Comparison of ENCODE assay signal across 21 cellular contexts in genomic region chrX:48711162-48711928, GRCh38. TPM values are rescaled to one million over a fixed set of nuclear protein-coding genes. Genes with fewer than 3 reads are reported as not detected.
A peak's percentile ranks its signal among the peaks of the same experiment; 100 is the strongest.
DNase-seq lines count a peak whose midpoint lies in the region; ATAC-seq and TF ChIP-seq lines count a peak whose summit lies in the region.
"Had no signal": no experiment of that assay in that cellular context is flagged by ENCODE, and none has a peak within 500 bp of the region (broad histone marks: within the 10 kb centered on the region; RNA-seq: fewer than 3 reads in every experiment).

No MANE protein-coding gene starts in this region.

- H3K4me3 ChIP-seq in esophagus squamous epithelium = no peak overlapping the region
- H3K4me3 ChIP-seq: suprapubic skin had no signal

- no peaks in the 10 kb centered on the region for H3K4me1 ChIP-seq in esophagus squamous epithelium
- H3K4me1 ChIP-seq: suprapubic skin had no signal

- no peak for TF ChIP-seq CTCF in neural crest cell (conservative IDR thresholded peaks at IDR 0.05)
- TF ChIP-seq CTCF in esophagus squamous epithelium (IDR thresholded peaks at IDR 0.05) = no peak

- peaks cover 44% of the 10 kb centered on the region for H3K36me3 Mint-ChIP-seq in activated CD8-positive, alpha-beta memory T cell treated with anti-CD3 and anti-CD28 coated beads, Interleukin-2, amount 10 ng/mL, durations not matched to agents 7 days and 5 days
- H3K36me3 Mint-ChIP-seq in activated CD4-positive, alpha-beta memory T cell treated with anti-CD3 and anti-CD28 coated beads, Interleukin-2, amount 10 ng/mL, durations not matched to agents 7 days and 5 days (ENCODE audit: low read depth) = peaks cover 76% of the 10 kb centered on the region
- H3K36me3 Mint-ChIP-seq in neural crest cell (ENCODE audit: low read depth) = peaks cover 3% of the 10 kb centered on the region
- H3K36me3 Mint-ChIP-seq: naive B cell had no signal

- 82 to 100% methylated on average over 2 to 9 of the region's 9 CpGs for WGBS in esophagus squamous epithelium, 2 donors

- CTCF ChIA-PET in activated CD8-positive, alpha-beta memory T cell treated with anti-CD3 and anti-CD28 coated beads, Interleukin-2, amount 10 ng/mL, durations not matched to agents 7 days and 5 days (lab: Charles Lee) = interaction anchor here (1.5 kb wide), 1 partner anchor 14 kb away, joined by 3 read pairs; no protein-coding TSS in a partner anchor
- CTCF ChIA-PET in activated CD4-positive, alpha-beta memory T cell treated with anti-CD3 and anti-CD28 coated beads, Interleukin-2, amount 10 ng/mL, durations not matched to agents 7 days and 5 days (lab: Charles Lee) = interaction anchor here (0.6 kb wide), 1 partner anchor 228 kb away, joined by 4 read pairs; no protein-coding TSS in a partner anchor

- peak overlapping the region; percentile 46 for H3K4me3 Mint-ChIP-seq in activated CD8-positive, alpha-beta memory T cell treated with anti-CD3 and anti-CD28 coated beads, Interleukin-2, amount 10 ng/mL, durations not matched to agents 7 days and 5 days
- peak overlapping the region; percentile 74 for H3K4me3 Mint-ChIP-seq in activated CD4-positive, alpha-beta memory T cell treated with anti-CD3 and anti-CD28 coated beads, Interleukin-2, amount 10 ng/mL, durations not matched to agents 7 days and 5 days
- no peak overlapping the region for H3K4me3 Mint-ChIP-seq in neural crest cell
- H3K4me3 Mint-ChIP-seq: H9 had no signal

- no peak for ATAC-seq in activated CD8-positive, alpha-beta memory T cell treated with anti-CD3 and anti-CD28 coated beads, Interleukin-2, amount 10 ng/mL, durations not matched to agents 7 days and 5 days
- ATAC-seq in left cardiac atrium (peak; percentile 64 to 76), GM19395 (IDR thresholded peaks at IDR 0.05; ENCODE audit: unreplicated experiment) (no peak)

- intact Hi-C loops in left cardiac atrium (cut with DNase I) (no loop called here), esophagus squamous epithelium (cut with DNase I) (no loop called here)

- peak overlapping the region; percentile 89 for H3K27ac Mint-ChIP-seq in activated CD8-positive, alpha-beta memory T cell treated with anti-CD3 and anti-CD28 coated beads, Interleukin-2, amount 10 ng/mL, durations not matched to agents 7 days and 5 days
- peak overlapping the region; percentile 98 for H3K27ac Mint-ChIP-seq in activated CD4-positive, alpha-beta memory T cell treated with anti-CD3 and anti-CD28 coated beads, Interleukin-2, amount 10 ng/mL, durations not matched to agents 7 days and 5 days
- H3K27ac Mint-ChIP-seq in neural crest cell (ENCODE audit: unreplicated experiment) = peak overlapping the region; percentile 79
- H3K27ac Mint-ChIP-seq: H9 had no signal

- H3K27me3 Mint-ChIP-seq in activated CD8-positive, alpha-beta memory T cell treated with anti-CD3 and anti-CD28 coated beads, Interleukin-2, amount 10 ng/mL, durations not matched to agents 7 days and 5 days = no peaks in the 10 kb centered on the region
- no peaks in the 10 kb centered on the region for H3K27me3 Mint-ChIP-seq in activated CD4-positive, alpha-beta memory T cell treated with anti-CD3 and anti-CD28 coated beads, Interleukin-2, amount 10 ng/mL, durations not matched to agents 7 days and 5 days
- no peaks in the 10 kb centered on the region for H3K27me3 Mint-ChIP-seq in neural crest cell (ENCODE audit: low read depth)
- H3K27me3 Mint-ChIP-seq: naive B cell had no signal

- no peaks in the 10 kb centered on the region for H3K27me3 ChIP-seq in esophagus squamous epithelium
- H3K27me3 ChIP-seq: suprapubic skin had no signal

- H3K4me1 Mint-ChIP-seq in activated CD8-positive, alpha-beta memory T cell treated with anti-CD3 and anti-CD28 coated beads, Interleukin-2, amount 10 ng/mL, durations not matched to agents 7 days and 5 days = peaks cover 61% of the 10 kb centered on the region
- peaks cover 61% of the 10 kb centered on the region for H3K4me1 Mint-ChIP-seq in activated CD4-positive, alpha-beta memory T cell treated with anti-CD3 and anti-CD28 coated beads, Interleukin-2, amount 10 ng/mL, durations not matched to agents 7 days and 5 days
- H3K4me1 Mint-ChIP-seq in neural crest cell = no peaks in the 10 kb centered on the region
- H3K4me1 Mint-ChIP-seq: H9 had no signal

- H3K27ac ChIP-seq in esophagus squamous epithelium = no peak overlapping the region
- H3K27ac ChIP-seq: RWPE1, suprapubic skin had no signal

- no peak for TF ChIP-seq POLR2A in esophagus squamous epithelium (IDR thresholded peaks at IDR 0.05)

- POLR2A ChIA-PET in activated CD4-positive, alpha-beta memory T cell treated with anti-CD3 and anti-CD28 coated beads, Interleukin-2, amount 10 ng/mL, durations not matched to agents 7 days and 5 days (lab: Charles Lee) = interaction anchor here (0.8 to 2.7 kb wide), 8 partner anchors 10 to 90 kb away, joined by 3 to 19 read pairs (median 4); partner anchors contain the start of genes HDAC6, SUV39H1 and WAS

- peaks cover 0 to 22% (median 0%) of the 10 kb centered on the region in 3 donors for H3K36me3 ChIP-seq in esophagus squamous epithelium
- H3K36me3 ChIP-seq: suprapubic skin had no signal

- peaks cover 3% of the 10 kb centered on the region for H3K9me3 Mint-ChIP-seq in activated CD8-positive, alpha-beta memory T cell treated with anti-CD3 and anti-CD28 coated beads, Interleukin-2, amount 10 ng/mL, durations not matched to agents 7 days and 5 days (ENCODE audit: low read depth)
- H3K9me3 Mint-ChIP-seq in activated CD4-positive, alpha-beta memory T cell treated with anti-CD3 and anti-CD28 coated beads, Interleukin-2, amount 10 ng/mL, durations not matched to agents 7 days and 5 days = peaks cover 29% of the 10 kb centered on the region
- H3K9me3 Mint-ChIP-seq in neural crest cell = peaks cover 3% of the 10 kb centered on the region

- DNase-seq in activated CD8-positive, alpha-beta memory T cell treated with anti-CD3 and anti-CD28 coated beads, Interleukin-2, amount 10 ng/mL, durations not matched to agents 7 days and 5 days = no peak
- no peak for DNase-seq in activated CD8-positive, alpha-beta memory T cell treated with anti-CD3 and anti-CD28 coated beads for 24 hours
- DNase-seq in activated CD4-positive, alpha-beta memory T cell treated with anti-CD3 and anti-CD28 coated beads, Interleukin-2, amount 10 ng/mL, durations not matched to agents 7 days and 5 days = no peak
- DNase-seq in left cardiac atrium (no peak), neural crest cell (ENCODE audit: low read depth, low spot score) (no peak), mucosa of gallbladder (ENCODE audit: low spot score) (no peak), esophagus squamous epithelium (lab: John Stamatoyannopoulos, UW) (no peak)
- DNase-seq: activated CD4-positive, alpha-beta T cell treated with anti-CD3 and anti-CD28 coated beads, Interleukin-2, amount 50 U/mL, for 48 hours; aorta; C1 segment of cervical spinal cord; DND-41; H9; mammary epithelial cell; naive B cell; NCI-H2107; NCI-H524 treated with DMSO at 0.1 percent for 48 hours; stimulated activated CD8-positive, alpha-beta memory T cell treated with anti-CD3 and anti-CD28 coated beads, Interleukin-4, amount 100 ng/mL, for 48 hours had no signal

- no peaks in the 10 kb centered on the region for H3K9me3 ChIP-seq in esophagus squamous epithelium
- H3K9me3 ChIP-seq: suprapubic skin had no signal

RNA-seq across cellular contexts. Expression of gene SUV39H1, which starts 14.8 kb away (rescaled TPM):
- 10 to 100 TPM; 40.1 to 41.4 TPM for total RNA-seq in activated CD8-positive, alpha-beta memory T cell treated with anti-CD3 and anti-CD28 coated beads, Interleukin-2, amount 10 ng/mL, durations not matched to agents 7 days and 5 days
- 10 to 100 TPM; 30.3 to 33.2 TPM for total RNA-seq in activated CD4-positive, alpha-beta memory T cell treated with anti-CD3 and anti-CD28 coated beads, Interleukin-2, amount 10 ng/mL, durations not matched to agents 7 days and 5 days
- total RNA-seq in left cardiac atrium (1 to 10 TPM; 3.6 to 3.8 TPM), neural crest cell (20.4 and 20.8 TPM in 2 replicates), mucosa of gallbladder (4.5 TPM), esophagus squamous epithelium (10 to 100 TPM in 1 of 4 donors, 1 to 10 TPM in 3; 4.6 to 12.1 (median 8.2) TPM)

RNA-seq across cellular contexts. Expression of gene WAS, which starts 27.7 kb away (rescaled TPM):
- 100 to 1,000 TPM; 138 to 161 TPM for total RNA-seq in activated CD8-positive, alpha-beta memory T cell treated with anti-CD3 and anti-CD28 coated beads, Interleukin-2, amount 10 ng/mL, durations not matched to agents 7 days and 5 days
- 100 to 1,000 TPM; 156 to 157 TPM for total RNA-seq in activated CD4-positive, alpha-beta memory T cell treated with anti-CD3 and anti-CD28 coated beads, Interleukin-2, amount 10 ng/mL, durations not matched to agents 7 days and 5 days
- total RNA-seq in left cardiac atrium (1 to 10 TPM; 5.0 to 9.1 TPM), neural crest cell (0.64 and 0.70 TPM in 2 replicates), mucosa of gallbladder (11.5 TPM), esophagus squamous epithelium (1 to 10 TPM; 1.2 to 7.1 (median 3.7) TPM)

RNA-seq across cellular contexts. Expression of gene GLOD5, which starts 50.2 kb away (rescaled TPM):
- not detected for total RNA-seq in activated CD8-positive, alpha-beta memory T cell treated with anti-CD3 and anti-CD28 coated beads, Interleukin-2, amount 10 ng/mL, durations not matched to agents 7 days and 5 days
- not detected for total RNA-seq in activated CD4-positive, alpha-beta memory T cell treated with anti-CD3 and anti-CD28 coated beads, Interleukin-2, amount 10 ng/mL, durations not matched to agents 7 days and 5 days
- not detected for total RNA-seq in left cardiac atrium
- not detected in 2 replicates for total RNA-seq in neural crest cell
- total RNA-seq in mucosa of gallbladder = 4.8 TPM
- total RNA-seq in esophagus squamous epithelium = not detected
- total RNA-seq: aorta, H9, mammary epithelial cell, posterior vena cava, suprapubic skin had no signal

Comparison
In these comparisons a context has a peak if more than half of its experiments do, and no peak if none do; other contexts are left out.
1. ATAC-seq: peak in left cardiac atrium (2 of 2); none in activated CD8-positive, alpha-beta memory T cell treated with anti-CD3 and anti-CD28 coated beads, Interleukin-2, amount 10 ng/mL, durations not matched to agents 7 days and 5 days (single experiment) and GM19395 (single experiment).
2. RNA of gene WAS, which starts 27.7 kb away (total RNA-seq): 138 to 161 TPM in activated CD8-positive, alpha-beta memory T cell treated with anti-CD3 and anti-CD28 coated beads, Interleukin-2, amount 10 ng/mL, durations not matched to agents 7 days and 5 days and 156 to 157 TPM in activated CD4-positive, alpha-beta memory T cell treated with anti-CD3 and anti-CD28 coated beads, Interleukin-2, amount 10 ng/mL, durations not matched to agents 7 days and 5 days; 11.5 TPM in mucosa of gallbladder (single experiment), 5.0 to 9.1 TPM in left cardiac atrium, 1.2 to 7.1 TPM in esophagus squamous epithelium and 0.64 to 0.70 TPM in neural crest cell; every median in the first group is over 10 times any median in the second.
3. Peak in every context shown above with its lines, with median percentiles within 50 percentile points of each other: H3K27ac Mint-ChIP-seq.